ENCODE assay signal across 8 cellular contexts in genomic region chr1:54376085-54377039, GRCh38. TPM values are rescaled to one million over a fixed set of nuclear protein-coding genes. Genes with fewer than 3 reads are reported as not detected.
A peak's percentile ranks its signal among the peaks of the same experiment; 100 is the strongest.
DNase-seq lines count a peak whose midpoint lies in the region; ATAC-seq and TF ChIP-seq lines count a peak whose summit lies in the region.

No MANE protein-coding gene starts in this region.

- H3K4me2 ChIP-seq in smooth muscle cell: peak overlapping the region; percentile 72
- no peak overlapping the region for H3K4me2 ChIP-seq in GM23248 (ENCODE audit: unreplicated experiment)

- peaks cover 0 to 31% (median under 1%) of the 10 kb centered on the region in 3 donors for H3K36me3 Mint-ChIP-seq in CD8-positive, alpha-beta memory T cell
- peaks cover 0 to 4% of the 10 kb centered on the region in 2 donors for H3K36me3 Mint-ChIP-seq in activated naive CD4-positive, alpha-beta T cell treated with anti-CD3 and anti-CD28 coated beads, Interleukin-2, amount 50 U/mL, for 72 hours

- no peaks in the 10 kb centered on the region for H3K27me3 ChIP-seq in CD8-positive, alpha-beta memory T cell (ENCODE audit: insufficient read depth, low read length, poor library complexity, severe bottlenecking)
- no peaks in the 10 kb centered on the region for H3K27me3 ChIP-seq in smooth muscle cell (ENCODE audit: low read depth)
- no peaks in the 10 kb centered on the region for H3K27me3 ChIP-seq in GM23248 (replicated peaks; ENCODE audit: insufficient read depth)

- CTCF ChIA-PET in CD8-positive, alpha-beta memory T cell (lab: Charles Lee): interaction anchor here (1.3 kb wide), 1 partner anchor 21 kb away, joined by 3 read pairs; no protein-coding TSS in a partner anchor

- H3F3A ChIP-seq in smooth muscle cell (ENCODE audit: low read depth): no peaks in the 10 kb centered on the region
- 0 out of 2 replicates have a peak, but pooled peaks cover 2% of the 10 kb centered on the region for H3F3A ChIP-seq in GM23248 (ENCODE audit: insufficient read depth)

- H3K9me3 Mint-ChIP-seq in CD8-positive, alpha-beta memory T cell: no peaks in the 10 kb centered on the region
- H3K9me3 Mint-ChIP-seq in activated naive CD4-positive, alpha-beta T cell treated with anti-CD3 and anti-CD28 coated beads, Interleukin-2, amount 50 U/mL, for 72 hours: no peaks in the 10 kb centered on the region

- peaks cover 74% of the 10 kb centered on the region for H3K4me1 ChIP-seq in CD8-positive, alpha-beta memory T cell (ENCODE audit: insufficient read depth, low read length)
- peaks cover 27% of the 10 kb centered on the region for H3K4me1 ChIP-seq in smooth muscle cell (ENCODE audit: low read depth)
- peaks cover 7% of the 10 kb centered on the region; the same call in 1 of the 2 replicates for H3K4me1 ChIP-seq in GM23248 (ENCODE audit: insufficient read depth)

- H3K27me3 Mint-ChIP-seq in CD8-positive, alpha-beta memory T cell: no peaks in the 10 kb centered on the region

- no peak overlapping the region for H3K9ac ChIP-seq in smooth muscle cell (ENCODE audit: low read depth)
- H3K9ac ChIP-seq in GM23248: no peak overlapping the region

- no peak overlapping the region for H3K4me3 ChIP-seq in CD8-positive, alpha-beta memory T cell (ENCODE audit: low read length)
- H3K4me3 ChIP-seq in smooth muscle cell (no peak overlapping the region), GM23248 (no peak overlapping the region)

- H2AFZ ChIP-seq in smooth muscle cell (ENCODE audit: low read depth): no peak overlapping the region
- no peak overlapping the region for H2AFZ ChIP-seq in GM23248

- H3K4me1 Mint-ChIP-seq in CD8-positive, alpha-beta memory T cell: peaks cover 73 to 93% (median 79%) of the 10 kb centered on the region in 3 donors

- no peaks in the 10 kb centered on the region for H3K9me2 ChIP-seq in GM23248 (ENCODE audit: insufficient read depth)

- H3K4me3 Mint-ChIP-seq in CD8-positive, alpha-beta memory T cell: peak overlapping the region in 2 of 7 donors; percentile 35 to 56

- H3K27ac Mint-ChIP-seq in CD8-positive, alpha-beta memory T cell: peak overlapping the region in 7 of 8 donors; percentile 27 to 90 (median 67)
- peak overlapping the region; percentile 12 to 39 for H3K27ac Mint-ChIP-seq in activated naive CD4-positive, alpha-beta T cell treated with anti-CD3 and anti-CD28 coated beads, Interleukin-2, amount 50 U/mL, for 72 hours

- peak overlapping the region; percentile 22 for H3K27ac ChIP-seq in CD8-positive, alpha-beta memory T cell (ENCODE audit: low read depth, low read length)
- H3K27ac ChIP-seq in smooth muscle cell (ENCODE audit: low read depth): peak overlapping the region; percentile 40
- H3K27ac ChIP-seq in GM23248: no peak overlapping the region

- POLR2A ChIA-PET in CD8-positive, alpha-beta memory T cell (lab: Charles Lee): no interaction called here

- H4K20me1 ChIP-seq in smooth muscle cell (ENCODE audit: low read depth) (peaks cover 99% of the 10 kb centered on the region), GM23248 (ENCODE audit: insufficient read depth) (no peaks in the 10 kb centered on the region; the same call in 1 of the 2 replicates)

- peak; percentile 52 for ATAC-seq in HG03159 (IDR thresholded peaks at IDR 0.05; ENCODE audit: unreplicated experiment)
- ATAC-seq in activated naive CD4-positive, alpha-beta T cell treated with anti-CD3 and anti-CD28 coated beads, Interleukin-2, amount 50 U/mL, for 72 hours: peak; percentile 78 to 92

- H3K9me3 ChIP-seq in CD8-positive, alpha-beta memory T cell (ENCODE audit: low read length): no peaks in the 10 kb centered on the region
- H3K9me3 ChIP-seq in smooth muscle cell (replicated peaks; ENCODE audit: low read depth): no peaks in the 10 kb centered on the region
- H3K9me3 ChIP-seq in GM23248 (ENCODE audit: low read depth): no peaks in the 10 kb centered on the region

- WGBS in smooth muscle cell (ENCODE audit: low lambda C conversion rate): 80% methylated on average over 10 of the region's 10 CpGs
- WGBS in GM23248 (ENCODE audit: low coverage in 1 of 2, low lambda C conversion rate in 2 of 2, missing lambda C conversion rate in 2 of 2), 2 experiments: 79 to 87% methylated on average over 10 of the region's 10 CpGs

- peaks cover 80% of the 10 kb centered on the region for H3K79me2 ChIP-seq in smooth muscle cell (ENCODE audit: low read depth)
- peaks cover 91% of the 10 kb centered on the region for H3K79me2 ChIP-seq in GM23248 (ENCODE audit: insufficient read depth)

- no peak for TF ChIP-seq CTCF in smooth muscle cell (IDR thresholded peaks at IDR 0.05; ENCODE audit: borderline replicate concordance, insufficient read depth, poor library complexity, severe bottlenecking)

- in situ Hi-C loops in GM23248 (cut with MboI): no loop called here

- DNase-seq in CD8-positive, alpha-beta memory T cell: no peak
- DNase-seq in GM19240 (ENCODE audit: insufficient read length, low spot score): peak; percentile 66
- peak in 1 of 2 donors; percentile 31 for DNase-seq in activated naive CD4-positive, alpha-beta T cell treated with anti-CD3 and anti-CD28 coated beads, Interleukin-2, amount 50 U/mL, for 72 hours (ENCODE audit: low spot score in 2 of 2)
- DNase-seq in smooth muscle cell (lab: John Stamatoyannopoulos, UW; ENCODE audit: unreplicated experiment): no peak
- DNase-seq in NCI-H510A (lab: John Stamatoyannopoulos, UW): no peak
- no peak for DNase-seq in GM23248
- no peak for DNase-seq in NCI-H1092 treated with DMSO at 0.1 percent for 48 hours (lab: John Stamatoyannopoulos, UW)

- H3K36me3 ChIP-seq in CD8-positive, alpha-beta memory T cell (ENCODE audit: insufficient read depth, low read length): no peaks in the 10 kb centered on the region
- H3K36me3 ChIP-seq in smooth muscle cell (ENCODE audit: low read depth) (no peaks in the 10 kb centered on the region), GM23248 (ENCODE audit: low read depth) (no peaks in the 10 kb centered on the region)

RNA-seq across cellular contexts. Expression of gene SSBP3, which starts 29.8 kb away (rescaled TPM):
- total RNA-seq in CD8-positive, alpha-beta memory T cell: 10 to 100 TPM; 41.6 to 52.7 TPM
- polyA plus RNA-seq in CD8-positive, alpha-beta memory T cell: 17.6 TPM
- 10 to 100 TPM; 66.1 to 80.4 TPM for total RNA-seq in activated naive CD4-positive, alpha-beta T cell treated with anti-CD3 and anti-CD28 coated beads, Interleukin-2, amount 50 U/mL, for 72 hours
- 30.1 and 42.3 TPM in 2 replicates for total RNA-seq in smooth muscle cell
- 23.6 and 26.5 TPM in 2 replicates for polyA plus RNA-seq in smooth muscle cell
- total RNA-seq in GM23248 (2014; rRNA removed; shearing (Covaris generic)): 15.4 and 19.9 TPM in 2 replicates
- 6.2 and 7.1 TPM in 2 replicates for polyA plus RNA-seq in GM23248 (2016; fragmentation: Nextera tagmentation; extraction: Ambion mirVana)
